In genomic region chr5:133088064-133088463, GRCh38 we compare ENCODE assay signal across 31 cellular contexts.
"Had no signal": no experiment of that assay in that cellular context is flagged by ENCODE, and none has a peak within 500 bp of the region (broad histone marks: within the 10 kb centered on the region; RNA-seq: fewer than 3 reads in every experiment).

No MANE protein-coding gene starts in this region.

- H3K9me3 ChIP-seq: ascending aorta, MG63, Peyer's patch, SJSA1, SK-N-SH had no signal

- H3K27ac Mint-ChIP-seq: activated CD8-positive, alpha-beta memory T cell treated with anti-CD3 and anti-CD28 coated beads, Interleukin-2, amount 10 ng/mL, durations not matched to agents 7 days and 5 days; activated naive CD4-positive, alpha-beta T cell treated with anti-CD3 and anti-CD28 coated beads, Interleukin-2, amount 50 U/mL, for 24 hours; activated naive CD8-positive, alpha-beta T cell treated with anti-CD3 and anti-CD28 coated beads, Interleukin-2, amount 10 ng/mL, durations not matched to agents 7 days and 5 days; T-helper 1 cell treated with Interleukin-12 subunit alpha and Interleukin-12 subunit beta and Interleukin-4 antibody, amounts not matched to agents 30 μg/mL and 1 μg/mL, for 36 hours; T-helper 2 cell treated with Interferon-gamma antibody and Interleukin-4, amounts not matched to agents 5 μg/mL and 100 μg/mL, for 36 hours had no signal

- H3K27me3 Mint-ChIP-seq: activated CD8-positive, alpha-beta memory T cell treated with anti-CD3 and anti-CD28 coated beads, Interleukin-2, amount 10 ng/mL, durations not matched to agents 7 days and 5 days; activated naive CD4-positive, alpha-beta T cell treated with anti-CD3 and anti-CD28 coated beads, Interleukin-2, amount 50 U/mL, for 24 hours; activated naive CD8-positive, alpha-beta T cell treated with anti-CD3 and anti-CD28 coated beads, Interleukin-2, amount 10 ng/mL, durations not matched to agents 7 days and 5 days; central memory CD8-positive, alpha-beta T cell had no signal

- H3K4me1 ChIP-seq: ascending aorta, Peyer's patch, SJSA1 had no signal

- H3K27ac ChIP-seq: ascending aorta, cardiac muscle cell, Peyer's patch, SJSA1 had no signal

- H3K4me3 ChIP-seq: ascending aorta, cardiac muscle cell, MG63, Peyer's patch, SJSA1 had no signal

- H3K9me3 Mint-ChIP-seq: activated naive CD4-positive, alpha-beta T cell treated with anti-CD3 and anti-CD28 coated beads, Interleukin-2, amount 50 U/mL, for 24 hours; activated naive CD8-positive, alpha-beta T cell treated with anti-CD3 and anti-CD28 coated beads, Interleukin-2, amount 10 ng/mL, durations not matched to agents 7 days and 5 days; central memory CD8-positive, alpha-beta T cell; T-helper 1 cell treated with Interleukin-12 subunit alpha and Interleukin-12 subunit beta and Interleukin-4 antibody, amounts not matched to agents 30 μg/mL and 1 μg/mL, for 36 hours; T-helper 2 cell treated with Interferon-gamma antibody and Interleukin-4, amounts not matched to agents 5 μg/mL and 100 μg/mL, for 36 hours had no signal

- H3K4me3 Mint-ChIP-seq: activated CD8-positive, alpha-beta memory T cell treated with anti-CD3 and anti-CD28 coated beads, Interleukin-2, amount 10 ng/mL, durations not matched to agents 7 days and 5 days; activated naive CD4-positive, alpha-beta T cell treated with anti-CD3 and anti-CD28 coated beads, Interleukin-2, amount 50 U/mL, for 24 hours; activated naive CD8-positive, alpha-beta T cell treated with anti-CD3 and anti-CD28 coated beads, Interleukin-2, amount 10 ng/mL, durations not matched to agents 7 days and 5 days; central memory CD8-positive, alpha-beta T cell; T-helper 1 cell treated with Interleukin-12 subunit alpha and Interleukin-12 subunit beta and Interleukin-4 antibody, amounts not matched to agents 30 μg/mL and 1 μg/mL, for 36 hours; T-helper 2 cell treated with Interferon-gamma antibody and Interleukin-4, amounts not matched to agents 5 μg/mL and 100 μg/mL, for 36 hours had no signal

- H3K27me3 ChIP-seq: ascending aorta, cardiac muscle cell, MG63, Peyer's patch, SJSA1 had no signal

- ATAC-seq: activated CD4-positive, CD25-positive, alpha-beta regulatory T cell treated with anti-CD3 and anti-CD28 coated beads, Interleukin-2, amount 50 U/mL, for 24 hours; activated CD8-positive, alpha-beta memory T cell treated with anti-CD3 and anti-CD28 coated beads, Interleukin-2, amount 10 ng/mL, durations not matched to agents 7 days and 5 days; PC-3 had no signal

- DNase-seq: activated CD4-positive, alpha-beta T cell treated with anti-CD3 and anti-CD28 coated beads for 4 hours; activated CD4-positive, alpha-beta T cell treated with anti-CD3 and anti-CD28 coated beads, Interleukin-2, amount 50 U/mL, for 1 hour; activated CD8-positive, alpha-beta memory T cell treated with anti-CD3 and anti-CD28 coated beads for 24 hours; activated CD8-positive, alpha-beta memory T cell treated with anti-CD3 and anti-CD28 coated beads, Interleukin-2, amount 10 ng/mL, durations not matched to agents 7 days and 5 days; activated CD8-positive, alpha-beta memory T cell treated with anti-CD3 and anti-CD28 coated beads, Interleukin-2, amount 50 U/mL, for 48 hours; activated effector memory CD4-positive, alpha-beta T cell treated with anti-CD3 and anti-CD28 coated beads, Interleukin-2, amount 50 U/mL, for 16 hours; activated naive CD4-positive, alpha-beta T cell treated with Interleukin-2 at 50 U/mL for 16 hours; activated naive CD8-positive, alpha-beta T cell treated with anti-CD3 and anti-CD28 coated beads, Interleukin-2, amount 10 ng/mL, durations not matched to agents 7 days and 5 days; amygdala; Kasumi-1; KG1; MG63; NCI-H1048; NCI-H1436 treated with DMSO at 0.1 percent for 48 hours; NCI-H1694 treated with DMSO at 0.1 percent for 48 hours; NCI-H2029; NCI-H345; NCI-H524 treated with DMSO at 0.1 percent for 48 hours; PC-3; Peyer's patch; RPMI8226; SHP77 treated with DMSO at 0.1 percent for 48 hours; SK-N-SH had no signal
